In genomic region chr2:240875228-240876034, GRCh38 we compare ENCODE assay signal across 22 cellular contexts. TPM values are rescaled to one million over a fixed set of nuclear protein-coding genes. Genes with fewer than 3 reads are reported as not detected.
"Had no signal": no experiment of that assay in that cellular context is flagged by ENCODE, and none has a peak within 500 bp of the region (broad histone marks: within the 10 kb centered on the region; RNA-seq: fewer than 3 reads in every experiment).

No MANE protein-coding gene starts in this region.

- H3K27me3 ChIP-seq: adrenal gland, breast epithelium, tibial nerve, vagina had no signal

- H3K36me3 ChIP-seq: adrenal gland, breast epithelium, esophagus muscularis mucosa, gastroesophageal sphincter, tibial nerve, vagina, WERI-Rb-1 had no signal

- H3K4me1 ChIP-seq: adrenal gland, breast epithelium, esophagus muscularis mucosa, gastroesophageal sphincter, vagina had no signal

- H3K9me3 ChIP-seq: adrenal gland, breast epithelium, esophagus muscularis mucosa, gastroesophageal sphincter, tibial nerve, vagina had no signal

- H3K4me3 ChIP-seq: adrenal gland, breast epithelium, esophagus muscularis mucosa, gastroesophageal sphincter, tibial nerve, vagina had no signal

- DNase-seq: activated CD4-positive, alpha-beta T cell treated with anti-CD3 and anti-CD28 coated beads, Interleukin-2, amount 50 U/mL, for 4 hours; activated gamma-delta T cell treated with Interleukin-2 at 50 U/mL for 16 hours; activated T-cell treated with anti-CD3 and anti-CD28 coated beads, Interleukin-2, amount 50 U/mL, for 72 hours; effector CD8-positive, alpha-beta T cell; left cardiac atrium; nucleus accumbens; stimulated activated CD4-positive, alpha-beta T cell treated with anti-CD3 and anti-CD28 coated beads, Interleukin-15, amount 100 ng/mL, for 24 hours; stimulated activated CD4-positive, alpha-beta T cell treated with anti-CD3 and anti-CD28 coated beads, Interleukin-2, amount 100 ng/mL, for 48 hours; WERI-Rb-1 had no signal

- H3K27ac ChIP-seq: adrenal gland, breast epithelium, esophagus muscularis mucosa, gastroesophageal sphincter, tibial nerve, vagina, WERI-Rb-1 had no signal

- ATAC-seq: activated naive CD4-positive, alpha-beta T cell treated with anti-CD3 and anti-CD28 coated beads, Interleukin-2, amount 50 U/mL, for 72 hours; activated T-cell treated with anti-CD3 and anti-CD28 coated beads, Interleukin-2, amount 50 U/mL, for 72 hours; gastroesophageal sphincter had no signal

RNA-seq across cellular contexts. Expression of gene AGXT, which starts 6.8 kb away (rescaled TPM):
- total RNA-seq: activated CD8-positive, alpha-beta memory T cell treated with anti-CD3 and anti-CD28 coated beads for 36 hours; activated naive CD4-positive, alpha-beta T cell treated with anti-CD3 and anti-CD28 coated beads, Interleukin-2, amount 50 U/mL, for 72 hours; activated T-cell treated with anti-CD3 and anti-CD28 coated beads, Interleukin-2, amount 50 U/mL, for 72 hours; astrocyte; endothelial cell of umbilical vein; esophagus muscularis mucosa; gastroesophageal sphincter; lung microvascular endothelial cell; mesothelial cell of epicardium; skeletal muscle tissue; vagina had no signal
- polyA plus RNA-seq: endothelial cell of umbilical vein had no signal

RNA-seq across cellular contexts. Expression of gene MAB21L4, which starts 20.5 kb away (rescaled TPM):
- total RNA-seq: activated CD8-positive, alpha-beta memory T cell treated with anti-CD3 and anti-CD28 coated beads for 36 hours; activated naive CD4-positive, alpha-beta T cell treated with anti-CD3 and anti-CD28 coated beads, Interleukin-2, amount 50 U/mL, for 72 hours; activated T-cell treated with anti-CD3 and anti-CD28 coated beads, Interleukin-2, amount 50 U/mL, for 72 hours; adrenal gland; endothelial cell of umbilical vein; left cardiac atrium; lung microvascular endothelial cell; skeletal muscle tissue; tibial nerve had no signal
- polyA plus RNA-seq: endothelial cell of umbilical vein had no signal

RNA-seq across cellular contexts. Expression of gene CROCC2, which starts 30.7 kb away (rescaled TPM):
- total RNA-seq: activated CD8-positive, alpha-beta memory T cell treated with anti-CD3 and anti-CD28 coated beads for 36 hours; activated naive CD4-positive, alpha-beta T cell treated with anti-CD3 and anti-CD28 coated beads, Interleukin-2, amount 50 U/mL, for 72 hours; activated T-cell treated with anti-CD3 and anti-CD28 coated beads, Interleukin-2, amount 50 U/mL, for 72 hours; astrocyte; endothelial cell of umbilical vein; esophagus muscularis mucosa; gastroesophageal sphincter; left cardiac atrium; lung microvascular endothelial cell had no signal
- polyA plus RNA-seq: endothelial cell of umbilical vein had no signal
